In the genomic region with DNA sequence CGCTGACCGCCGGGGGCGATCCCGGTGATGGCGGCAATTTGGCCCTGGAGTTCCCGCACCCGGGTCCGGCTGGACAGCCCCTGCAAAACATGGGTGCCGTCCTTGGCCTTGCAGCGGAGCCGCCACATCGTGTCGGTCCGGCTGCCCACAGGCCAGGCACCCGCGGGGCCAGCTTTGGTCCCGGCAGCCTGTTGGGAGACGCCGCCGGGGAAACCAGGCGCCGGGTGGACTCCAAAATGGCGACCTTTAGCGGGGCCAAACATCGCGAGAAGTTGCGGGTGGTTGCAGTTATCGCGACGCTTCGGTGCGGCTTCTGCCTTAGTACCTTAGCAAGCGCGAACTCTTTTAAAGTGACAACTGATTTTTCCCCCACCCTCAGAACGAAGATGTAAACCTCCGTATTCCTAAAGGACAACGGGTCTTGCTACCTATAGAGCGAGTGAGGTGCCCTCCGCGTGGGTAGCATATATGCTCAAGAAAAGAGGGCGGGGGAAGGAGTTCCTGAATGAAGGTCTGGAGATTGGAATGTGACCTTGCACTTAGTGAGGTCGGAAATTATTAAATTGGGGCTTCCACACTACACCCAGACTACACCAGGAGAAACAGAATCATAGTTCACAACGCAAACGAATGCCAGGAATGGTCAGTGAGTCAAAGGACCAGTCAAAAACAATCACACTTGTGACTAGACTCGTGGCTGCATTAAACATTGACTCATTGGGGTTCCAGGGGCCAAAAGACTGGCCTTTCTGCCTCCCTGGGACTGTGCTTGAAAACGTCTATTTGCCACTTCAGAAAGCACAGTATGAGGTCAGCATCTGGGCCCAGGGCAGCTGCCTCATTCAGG, we compare ENCODE assay signal across 1 cellular context.
TF ChIP-seq lines count a peak whose summit lies in the region.

Gene YOD1, minus strand, starts transcription at position 441 of the 847 bp plus-strand sequence. Its CDS starts 178 bp downstream, at position 263.

TF ChIP-seq in HepG2, 621 proteins besides CTCF, POLR2A, EP300 and RAD21 (continued from another document and continues in another):
- TF ChIP-seq GLMP (CRISPR knock-in tag; IDR thresholded peaks at IDR 0.05; ENCODE audit: borderline replicate concordance) (no peak), ZNF383 (CRISPR knock-in tag; IDR thresholded peaks at IDR 0.05; ENCODE audit: borderline replicate concordance) (0 out of 2 replicates have a peak, but pooled peaks have one; percentile 31), KDM2A (CRISPR knock-in tag; IDR thresholded peaks at IDR 0.05; ENCODE audit: borderline replicate concordance, low read depth) (peak; percentile 79; the same call in 1 of the 2 replicates), ZNF350 (CRISPR knock-in tag; IDR thresholded peaks at IDR 0.05; ENCODE audit: borderline replicate concordance, low read depth) (peak; percentile 58; the same call in 1 of the 2 replicates), EHMT2 (IDR thresholded peaks at IDR 0.05; ENCODE audit: borderline replicate concordance, low read depth, low read length) (no peak), MYPOP (CRISPR knock-in tag; IDR thresholded peaks at IDR 0.05) (peak; percentile 59; the same call in 1 of the 2 replicates), THAP11 (CRISPR knock-in tag; IDR thresholded peaks at IDR 0.05) (peak; percentile 86), TBX3 (IDR thresholded peaks at IDR 0.05; ENCODE audit: borderline replicate concordance) (no peak), SP140L (CRISPR knock-in tag; IDR thresholded peaks at IDR 0.05; ENCODE audit: borderline replicate concordance) (no peak), ELF1 (CRISPR knock-in tag; IDR thresholded peaks at IDR 0.05) (no peak; the same call in 1 of the 2 replicates), FOXJ3 (CRISPR knock-in tag; IDR thresholded peaks at IDR 0.05; ENCODE audit: borderline replicate concordance) (no peak), ZNF569 (CRISPR knock-in tag; IDR thresholded peaks at IDR 0.05; ENCODE audit: borderline replicate concordance) (no peak), ZNF607 (CRISPR knock-in tag; IDR thresholded peaks at IDR 0.05; ENCODE audit: borderline replicate concordance) (peak; percentile 34; the same call in 1 of the 2 replicates), ZNF678 (CRISPR knock-in tag; IDR thresholded peaks at IDR 0.05) (no peak), ZBTB8A (CRISPR knock-in tag; IDR thresholded peaks at IDR 0.05; ENCODE audit: borderline replicate concordance, low read depth) (no peak), ZUFSP (CRISPR knock-in tag; IDR thresholded peaks at IDR 0.05; ENCODE audit: borderline replicate concordance) (no peak), ISX (CRISPR knock-in tag; conservative IDR thresholded peaks at IDR 0.05) (no peak), NCOA2 (CRISPR knock-in tag; IDR thresholded peaks at IDR 0.05) (no peak; the same call in 1 of the 2 replicates), ZSCAN5A (CRISPR knock-in tag; IDR thresholded peaks at IDR 0.05; ENCODE audit: borderline replicate concordance) (0 out of 2 replicates have a peak, but pooled peaks have one; percentile 58), NFE2 (CRISPR knock-in tag; IDR thresholded peaks at IDR 0.05) (no peak), ZNF124 (CRISPR knock-in tag; IDR thresholded peaks at IDR 0.05) (peak; percentile 24; the same call in 1 of the 2 replicates), ONECUT2 (CRISPR knock-in tag; IDR thresholded peaks at IDR 0.05) (no peak), TEAD2 (CRISPR knock-in tag; IDR thresholded peaks at IDR 0.05) (no peak), HMG20A (CRISPR knock-in tag; IDR thresholded peaks at IDR 0.05; ENCODE audit: borderline replicate concordance) (no peak), RFX3 (CRISPR knock-in tag; IDR thresholded peaks at IDR 0.05) (no peak), TRIM24 (CRISPR knock-in tag; IDR thresholded peaks at IDR 0.05) (no peak), SOX6 (IDR thresholded peaks at IDR 0.05) (no peak), SOX6 (CRISPR knock-in tag; IDR thresholded peaks at IDR 0.05) (peak; percentile 51; the same call in 1 of the 2 replicates), ZNF251 (CRISPR knock-in tag; IDR thresholded peaks at IDR 0.05) (no peak), GZF1 (CRISPR knock-in tag; IDR thresholded peaks at IDR 0.05) (no peak)
- TF ChIP-seq, protein P1, sequence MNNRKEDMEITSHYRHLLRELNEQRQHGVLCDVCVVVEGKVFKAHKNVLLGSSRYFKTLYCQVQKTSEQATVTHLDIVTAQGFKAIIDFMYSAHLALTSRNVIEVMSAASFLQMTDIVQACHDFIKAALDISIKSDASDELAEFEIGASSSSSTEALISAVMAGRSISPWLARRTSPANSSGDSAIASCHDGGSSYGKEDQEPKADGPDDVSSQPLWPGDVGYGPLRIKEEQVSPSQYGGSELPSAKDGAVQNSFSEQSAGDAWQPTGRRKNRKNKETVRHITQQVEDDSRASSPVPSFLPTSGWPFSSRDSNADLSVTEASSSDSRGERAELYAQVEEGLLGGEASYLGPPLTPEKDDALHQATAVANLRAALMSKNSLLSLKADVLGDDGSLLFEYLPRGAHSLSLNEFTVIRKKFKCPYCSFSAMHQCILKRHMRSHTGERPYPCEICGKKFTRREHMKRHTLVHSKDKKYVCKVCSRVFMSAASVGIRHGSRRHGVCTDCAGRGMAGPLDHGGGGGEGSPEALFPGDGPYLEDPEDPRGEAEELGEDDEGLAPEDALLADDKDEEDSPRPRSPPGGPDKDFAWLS (CRISPR knock-in tag; IDR thresholded peaks at IDR 0.05; ENCODE audit: borderline replicate concordance): no peak
- TF ChIP-seq, protein P2, sequence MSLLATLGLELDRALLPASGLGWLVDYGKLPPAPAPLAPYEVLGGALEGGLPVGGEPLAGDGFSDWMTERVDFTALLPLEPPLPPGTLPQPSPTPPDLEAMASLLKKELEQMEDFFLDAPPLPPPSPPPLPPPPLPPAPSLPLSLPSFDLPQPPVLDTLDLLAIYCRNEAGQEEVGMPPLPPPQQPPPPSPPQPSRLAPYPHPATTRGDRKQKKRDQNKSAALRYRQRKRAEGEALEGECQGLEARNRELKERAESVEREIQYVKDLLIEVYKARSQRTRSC (CRISPR knock-in tag; IDR thresholded peaks at IDR 0.05; ENCODE audit: low read depth): no peak
- TF ChIP-seq, protein P3, sequence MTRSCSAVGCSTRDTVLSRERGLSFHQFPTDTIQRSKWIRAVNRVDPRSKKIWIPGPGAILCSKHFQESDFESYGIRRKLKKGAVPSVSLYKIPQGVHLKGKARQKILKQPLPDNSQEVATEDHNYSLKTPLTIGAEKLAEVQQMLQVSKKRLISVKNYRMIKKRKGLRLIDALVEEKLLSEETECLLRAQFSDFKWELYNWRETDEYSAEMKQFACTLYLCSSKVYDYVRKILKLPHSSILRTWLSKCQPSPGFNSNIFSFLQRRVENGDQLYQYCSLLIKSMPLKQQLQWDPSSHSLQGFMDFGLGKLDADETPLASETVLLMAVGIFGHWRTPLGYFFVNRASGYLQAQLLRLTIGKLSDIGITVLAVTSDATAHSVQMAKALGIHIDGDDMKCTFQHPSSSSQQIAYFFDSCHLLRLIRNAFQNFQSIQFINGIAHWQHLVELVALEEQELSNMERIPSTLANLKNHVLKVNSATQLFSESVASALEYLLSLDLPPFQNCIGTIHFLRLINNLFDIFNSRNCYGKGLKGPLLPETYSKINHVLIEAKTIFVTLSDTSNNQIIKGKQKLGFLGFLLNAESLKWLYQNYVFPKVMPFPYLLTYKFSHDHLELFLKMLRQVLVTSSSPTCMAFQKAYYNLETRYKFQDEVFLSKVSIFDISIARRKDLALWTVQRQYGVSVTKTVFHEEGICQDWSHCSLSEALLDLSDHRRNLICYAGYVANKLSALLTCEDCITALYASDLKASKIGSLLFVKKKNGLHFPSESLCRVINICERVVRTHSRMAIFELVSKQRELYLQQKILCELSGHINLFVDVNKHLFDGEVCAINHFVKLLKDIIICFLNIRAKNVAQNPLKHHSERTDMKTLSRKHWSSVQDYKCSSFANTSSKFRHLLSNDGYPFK (CRISPR knock-in tag; IDR thresholded peaks at IDR 0.05; ENCODE audit: borderline replicate concordance): peak; percentile 99
- TF ChIP-seq, protein P4, sequence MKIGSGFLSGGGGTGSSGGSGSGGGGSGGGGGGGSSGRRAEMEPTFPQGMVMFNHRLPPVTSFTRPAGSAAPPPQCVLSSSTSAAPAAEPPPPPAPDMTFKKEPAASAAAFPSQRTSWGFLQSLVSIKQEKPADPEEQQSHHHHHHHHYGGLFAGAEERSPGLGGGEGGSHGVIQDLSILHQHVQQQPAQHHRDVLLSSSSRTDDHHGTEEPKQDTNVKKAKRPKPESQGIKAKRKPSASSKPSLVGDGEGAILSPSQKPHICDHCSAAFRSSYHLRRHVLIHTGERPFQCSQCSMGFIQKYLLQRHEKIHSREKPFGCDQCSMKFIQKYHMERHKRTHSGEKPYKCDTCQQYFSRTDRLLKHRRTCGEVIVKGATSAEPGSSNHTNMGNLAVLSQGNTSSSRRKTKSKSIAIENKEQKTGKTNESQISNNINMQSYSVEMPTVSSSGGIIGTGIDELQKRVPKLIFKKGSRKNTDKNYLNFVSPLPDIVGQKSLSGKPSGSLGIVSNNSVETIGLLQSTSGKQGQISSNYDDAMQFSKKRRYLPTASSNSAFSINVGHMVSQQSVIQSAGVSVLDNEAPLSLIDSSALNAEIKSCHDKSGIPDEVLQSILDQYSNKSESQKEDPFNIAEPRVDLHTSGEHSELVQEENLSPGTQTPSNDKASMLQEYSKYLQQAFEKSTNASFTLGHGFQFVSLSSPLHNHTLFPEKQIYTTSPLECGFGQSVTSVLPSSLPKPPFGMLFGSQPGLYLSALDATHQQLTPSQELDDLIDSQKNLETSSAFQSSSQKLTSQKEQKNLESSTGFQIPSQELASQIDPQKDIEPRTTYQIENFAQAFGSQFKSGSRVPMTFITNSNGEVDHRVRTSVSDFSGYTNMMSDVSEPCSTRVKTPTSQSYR (CRISPR knock-in tag; IDR thresholded peaks at IDR 0.05; ENCODE audit: borderline replicate concordance): no peak
- TF ChIP-seq, protein P5, sequence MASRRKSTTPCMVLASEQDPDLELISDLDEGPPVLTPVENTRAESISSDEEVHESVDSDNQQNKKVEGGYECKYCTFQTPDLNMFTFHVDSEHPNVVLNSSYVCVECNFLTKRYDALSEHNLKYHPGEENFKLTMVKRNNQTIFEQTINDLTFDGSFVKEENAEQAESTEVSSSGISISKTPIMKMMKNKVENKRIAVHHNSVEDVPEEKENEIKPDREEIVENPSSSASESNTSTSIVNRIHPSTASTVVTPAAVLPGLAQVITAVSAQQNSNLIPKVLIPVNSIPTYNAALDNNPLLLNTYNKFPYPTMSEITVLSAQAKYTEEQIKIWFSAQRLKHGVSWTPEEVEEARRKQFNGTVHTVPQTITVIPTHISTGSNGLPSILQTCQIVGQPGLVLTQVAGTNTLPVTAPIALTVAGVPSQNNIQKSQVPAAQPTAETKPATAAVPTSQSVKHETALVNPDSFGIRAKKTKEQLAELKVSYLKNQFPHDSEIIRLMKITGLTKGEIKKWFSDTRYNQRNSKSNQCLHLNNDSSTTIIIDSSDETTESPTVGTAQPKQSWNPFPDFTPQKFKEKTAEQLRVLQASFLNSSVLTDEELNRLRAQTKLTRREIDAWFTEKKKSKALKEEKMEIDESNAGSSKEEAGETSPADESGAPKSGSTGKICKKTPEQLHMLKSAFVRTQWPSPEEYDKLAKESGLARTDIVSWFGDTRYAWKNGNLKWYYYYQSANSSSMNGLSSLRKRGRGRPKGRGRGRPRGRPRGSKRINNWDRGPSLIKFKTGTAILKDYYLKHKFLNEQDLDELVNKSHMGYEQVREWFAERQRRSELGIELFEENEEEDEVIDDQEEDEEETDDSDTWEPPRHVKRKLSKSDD (CRISPR knock-in tag; IDR thresholded peaks at IDR 0.05; ENCODE audit: low read depth): 0 out of 2 replicates have a peak, but pooled peaks have one; percentile 44
- TF ChIP-seq, protein P6, sequence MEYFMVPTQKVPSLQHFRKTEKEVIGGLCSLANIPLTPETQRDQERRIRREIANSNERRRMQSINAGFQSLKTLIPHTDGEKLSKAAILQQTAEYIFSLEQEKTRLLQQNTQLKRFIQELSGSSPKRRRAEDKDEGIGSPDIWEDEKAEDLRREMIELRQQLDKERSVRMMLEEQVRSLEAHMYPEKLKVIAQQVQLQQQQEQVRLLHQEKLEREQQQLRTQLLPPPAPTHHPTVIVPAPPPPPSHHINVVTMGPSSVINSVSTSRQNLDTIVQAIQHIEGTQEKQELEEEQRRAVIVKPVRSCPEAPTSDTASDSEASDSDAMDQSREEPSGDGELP (IDR thresholded peaks at IDR 0.05; ENCODE audit: borderline replicate concordance, low read depth): no peak
